ENCODE assay signal across 1 cellular context in the genomic region with DNA sequence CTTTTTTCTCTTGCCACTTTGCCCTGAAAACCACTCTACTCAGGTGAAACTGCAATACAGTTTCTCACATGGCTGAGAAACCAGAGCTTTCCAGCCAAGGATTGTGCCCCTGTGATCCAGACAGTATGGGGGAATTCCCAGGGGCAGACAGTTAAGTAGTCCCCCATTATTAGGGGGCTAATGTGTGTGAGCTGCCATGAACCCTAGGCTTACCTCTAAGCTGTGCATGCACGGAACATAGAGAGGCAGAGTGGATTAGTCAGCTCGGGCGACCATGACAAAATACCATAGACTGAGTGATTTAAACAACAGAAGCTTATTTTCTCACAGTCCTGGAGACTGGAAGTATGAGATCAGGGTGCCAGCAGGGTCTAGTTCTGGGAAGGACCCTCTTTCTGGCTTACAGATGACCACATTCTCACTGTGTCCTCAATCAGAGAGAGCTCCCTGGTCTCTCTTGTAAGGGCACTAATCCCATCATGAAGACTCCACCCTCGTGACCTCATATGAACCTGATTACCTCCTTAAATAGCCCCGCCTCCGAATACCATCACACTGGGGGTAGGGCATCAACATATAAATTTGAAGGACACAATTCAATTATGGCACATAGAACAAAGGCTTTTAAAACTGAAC.
TF ChIP-seq lines count a peak whose summit lies in the region.

No MANE protein-coding gene starts in this region.

TF ChIP-seq in GM12878, 131 proteins besides CTCF, POLR2A, EP300 and RAD21 (continued from another document):
- TF ChIP-seq PKNOX1 (IDR thresholded peaks at IDR 0.05) (no peak), FOXK2 (IDR thresholded peaks at IDR 0.05) (no peak), CHD1 (IDR thresholded peaks at IDR 0.05; ENCODE audit: low read depth, low read length) (no peak), NR2C2 (IDR thresholded peaks at IDR 0.05; ENCODE audit: borderline replicate concordance, control insufficient read depth, insufficient read length, low read depth) (no peak), HDAC6 (IDR thresholded peaks at IDR 0.05; ENCODE audit: unreplicated experiment) (no peak), SP1 (IDR thresholded peaks at IDR 0.05; ENCODE audit: low read depth, low read length) (no peak), SMC3 (IDR thresholded peaks at IDR 0.05; ENCODE audit: borderline replicate concordance, low read length) (no peak), ZZZ3 (IDR thresholded peaks at IDR 0.05; ENCODE audit: control insufficient read depth, insufficient read length, low read depth) (no peak), JUNB (IDR thresholded peaks at IDR 0.05) (no peak), ZNF24 (IDR thresholded peaks at IDR 0.05) (no peak), BMI1 (IDR thresholded peaks at IDR 0.05; ENCODE audit: borderline replicate concordance) (no peak), IRF3 (IDR thresholded peaks at IDR 0.05) (no peak), ATF3 (IDR thresholded peaks at IDR 0.05; ENCODE audit: borderline replicate concordance, extremely low read depth, low read depth, low read length) (no peak), STAT1 (conservative IDR thresholded peaks at IDR 0.05) (no peak), PML (IDR thresholded peaks at IDR 0.05; ENCODE audit: low read length) (no peak), TBL1XR1 (IDR thresholded peaks at IDR 0.05; ENCODE audit: low read depth, low read length) (no peak)
TF ChIP-seq in GM12878: peak in this region for 0.
